In genomic region chr12:62133440-62133839, GRCh38 we compare ENCODE assay signal across 25 cellular contexts.
DNase-seq lines count a peak whose midpoint lies in the region; ATAC-seq, FAIRE-seq and TF ChIP-seq lines count a peak whose summit lies in the region.
"Had no signal": no experiment of that assay in that cellular context is flagged by ENCODE, and none has a peak within 500 bp of the region (broad histone marks: within the 10 kb centered on the region; RNA-seq: fewer than 3 reads in every experiment).

No MANE protein-coding gene starts in this region.

- no peaks in the 10 kb centered on the region for H4K20me1 ChIP-seq in K562 (replicated peaks; ENCODE audit: control insufficient read depth, insufficient read depth, low read length)
- H4K20me1 ChIP-seq: BLaER1 had no signal

- H3K4me3 ChIP-seq in LNCaP clone FGC (ENCODE audit: low read depth, low read length): no peak overlapping the region
- H3K4me3 ChIP-seq in K562: no peak overlapping the region
- no peak overlapping the region for H3K4me3 ChIP-seq in pancreas
- H3K4me3 ChIP-seq: BLaER1 had no signal

- H3K4me1 ChIP-seq in K562 (replicated peaks in 1 of 2; ENCODE audit: control insufficient read depth in 2 of 2, insufficient read depth in 2 of 2, low read length in 2 of 2) (peaks cover 0 to 9% of the 10 kb centered on the region in 2 experiments; a peak in 2 of 5 replicates), pancreas (no peaks in the 10 kb centered on the region)
- H3K4me1 ChIP-seq: BE2C, Caco-2 had no signal

- H3K4me2 ChIP-seq in K562 (ENCODE audit: insufficient read depth, low read length): peak overlapping the region; percentile 10; the same call in 1 of the 2 replicates
- H3K4me2 ChIP-seq: BLaER1 had no signal

- H3K4me3 Mint-ChIP-seq in T-helper 17 cell: no peak overlapping the region
- H3K4me3 Mint-ChIP-seq: CD14-positive monocyte; CD4-positive, alpha-beta memory T cell; CD4-positive, CD25-positive, alpha-beta regulatory T cell; CD8-positive, alpha-beta memory T cell had no signal

- no peak; a peak in 1 of 4 replicates for TF ChIP-seq RAD21 in K562 (CRISPR knock-in tag; conservative IDR thresholded peaks at IDR 0.05 in 1 of 2, IDR thresholded peaks at IDR 0.05 in 1 of 2)

- H3K79me2 ChIP-seq in K562 (ENCODE audit: control insufficient read depth, insufficient read depth, low read length): no peaks in the 10 kb centered on the region

- peak overlapping the region; percentile 27 for H2AFZ ChIP-seq in K562 (ENCODE audit: low read depth, low read length)

- in situ Hi-C loops in K562 (cut with MboI): no loop called here

- H3K36me3 ChIP-seq in K562 (ENCODE audit: control insufficient read depth, insufficient read depth, low read length) (no peaks in the 10 kb centered on the region), pancreas (no peaks in the 10 kb centered on the region)
- H3K36me3 ChIP-seq: BE2C, BLaER1 had no signal

- intact Hi-C loops in K562 (cut with micrococcal nuclease): no loop called here
- intact Hi-C loops in pancreas (cut with DNase I): no loop called here

- POLR2A ChIA-PET in K562 (lab: Yijun Ruan, JAX): no interaction called here

- H3K27ac ChIP-seq in K562 (ENCODE audit: extremely low read depth, low read depth, low read length) (no peak overlapping the region), pancreas (no peak overlapping the region)
- H3K27ac ChIP-seq: BLaER1 had no signal

- H3K9me1 ChIP-seq in K562 (ENCODE audit: control insufficient read depth, insufficient read depth, low read length): no peaks in the 10 kb centered on the region

- H3K27ac Mint-ChIP-seq in T-helper 17 cell: no peak overlapping the region
- H3K27ac Mint-ChIP-seq: CD4-positive, alpha-beta memory T cell; CD4-positive, CD25-positive, alpha-beta regulatory T cell; CD8-positive, alpha-beta memory T cell had no signal

- DNase-seq in LNCaP clone FGC (ENCODE audit: low read depth): peak; percentile 71
- peak; percentile 47 for DNase-seq in OCI-M1 (lab: John Stamatoyannopoulos, UW)
- DNase-seq in K562 (ENCODE audit: extremely low read depth in 1 of 4, low spot score in 3 of 4): peak in 1 of 4 experiments; percentile 9
- no peak for DNase-seq in pancreas
- no peak for DNase-seq in COLO668 (lab: John Stamatoyannopoulos, UW; ENCODE audit: unreplicated experiment)
- DNase-seq in T-helper 17 cell: no peak
- no peak for DNase-seq in activated CD8-positive, alpha-beta memory T cell treated with anti-CD3 and anti-CD28 coated beads, Interleukin-2, amount 50 U/mL, for 4 hours
- DNase-seq: 8988T; ACHN; BE2C; C1 segment of cervical spinal cord; Caco-2; Calu3; CD4-positive, alpha-beta memory T cell; CD4-positive, CD25-positive, alpha-beta regulatory T cell; CD8-positive, alpha-beta memory T cell; DMS79 treated with DMSO at 0.1 percent for 48 hours; GF-D8 had no signal

- H3K36me3 Mint-ChIP-seq in T-helper 17 cell (ENCODE audit: low read depth): peaks cover 3% of the 10 kb centered on the region
- H3K36me3 Mint-ChIP-seq: CD14-positive monocyte; CD4-positive, alpha-beta memory T cell; CD4-positive, CD25-positive, alpha-beta regulatory T cell; CD8-positive, alpha-beta memory T cell had no signal

- H3K27me3 ChIP-seq in K562 (ENCODE audit: control insufficient read depth in 2 of 2, insufficient read depth in 2 of 2, low read length in 2 of 2) (no peaks in the 10 kb centered on the region), pancreas (no peaks in the 10 kb centered on the region)
- H3K27me3 ChIP-seq: BLaER1 had no signal

- 0% methylated on average over 2 of the region's 2 CpGs for WGBS in K562 (ENCODE audit: insufficient coverage, low coverage, missing lambda C conversion rate)
- 34 to 46% methylated on average over 2 of the region's 2 CpGs for WGBS in pancreas, 2 donors

- TF ChIP-seq EP300 in K562 (IDR thresholded peaks at IDR 0.05; ENCODE audit: low read length): peak; percentile 56

- no peak for TF ChIP-seq CTCF in LNCaP clone FGC (IDR thresholded peaks at IDR 0.05; ENCODE audit: control insufficient read depth, extremely low read depth, insufficient read depth)
- TF ChIP-seq CTCF in K562 (IDR thresholded peaks at IDR 0.05 in 2 of 3, conservative IDR thresholded peaks at IDR 0.05 in 1 of 3; ENCODE audit: insufficient read depth in 2 of 3, low read depth in 1 of 3, low read length in 3 of 3): no peak
- TF ChIP-seq CTCF in pancreas (IDR thresholded peaks at IDR 0.05): no peak

- no TSS peak for BruUV-seq in K562 (replicated peaks; lab: Mats Ljungman, UMichigan)

- FAIRE-seq in K562 (lab: Jason Lieb, UNC) (no peak), pancreas (lab: Jason Lieb, UNC) (no peak)
- FAIRE-seq: A204.1, D721Med, G401.6, GM12892, GM18507 had no signal

- ATAC-seq in K562 (no peak; the same call in 2 of the 3 replicates), pancreas (peak; percentile 58 to 78 (median 67)), T-helper 17 cell (no peak)

- no peaks in the 10 kb centered on the region for H3K9me3 ChIP-seq in K562 (replicated peaks; ENCODE audit: control insufficient read depth, insufficient read depth, low read depth, low read length)
- H3K9me3 ChIP-seq in pancreas: no peaks in the 10 kb centered on the region
- no peaks in the 10 kb centered on the region for H3K9me3 ChIP-seq in T-helper 17 cell (ENCODE audit: control insufficient read depth, low read length, poor library complexity, severe bottlenecking)
- H3K9me3 ChIP-seq: BE2C, BLaER1, Caco-2 had no signal

- CTCF ChIA-PET in K562 (lab: Yijun Ruan, JAX; ENCODE audit: low intra/inter-chr PET ratio): interaction anchor here (0.6 kb wide), 1 partner anchor 18 kb away, joined by 3 read pairs; no protein-coding TSS in a partner anchor

- peaks cover 30% of the 10 kb centered on the region for H3K27me3 Mint-ChIP-seq in T-helper 17 cell
- H3K27me3 Mint-ChIP-seq: CD4-positive, alpha-beta memory T cell had no signal

- no peak overlapping the region for H3K9ac ChIP-seq in K562 (ENCODE audit: insufficient read depth in 1 of 2, low read depth in 2 of 2, low read length in 2 of 2)
- H3K9ac ChIP-seq: BLaER1 had no signal

- TF ChIP-seq POLR2A in K562 (conservative IDR thresholded peaks at IDR 0.05): no peak

- no peaks in the 10 kb centered on the region for H3K4me1 Mint-ChIP-seq in T-helper 17 cell
- H3K4me1 Mint-ChIP-seq: CD8-positive, alpha-beta memory T cell had no signal

TF ChIP-seq in K562, 482 proteins besides CTCF, POLR2A, EP300 and RAD21:
- TF ChIP-seq HNRNPLL (IDR thresholded peaks at IDR 0.05; ENCODE audit: low read depth, low read length, poor library complexity, severe bottlenecking): peak; percentile 84
- TF ChIP-seq ARID1B (IDR thresholded peaks at IDR 0.05): peak; percentile 54; the same call in 1 of the 2 replicates
- TF ChIP-seq CXXC5 (CRISPR knock-in tag; IDR thresholded peaks at IDR 0.05): peak; percentile 24; the same call in 1 of the 2 replicates
- peak; percentile 78 for TF ChIP-seq SOX6 (IDR thresholded peaks at IDR 0.05)
- peak; percentile 41; the same call in 1 of the 2 replicates for TF ChIP-seq SMARCA4 (IDR thresholded peaks at IDR 0.05)
- TF ChIP-seq SMAD3 (CRISPR knock-in tag; conservative IDR thresholded peaks at IDR 0.05): 0 out of 2 replicates have a peak, but pooled peaks have one; percentile 16
- TF ChIP-seq C11orf30 (IDR thresholded peaks at IDR 0.05; ENCODE audit: low read depth): peak; percentile 74
- TF ChIP-seq TRIM24 (IDR thresholded peaks at IDR 0.05): peak in 1 of 2 experiments; percentile 13; a peak in 1 of 4 replicates
- TF ChIP-seq BACH1 (tag; IDR thresholded peaks at IDR 0.05): 0 out of 2 replicates have a peak, but pooled peaks have one; percentile 38
- TF ChIP-seq HNRNPK (IDR thresholded peaks at IDR 0.05; ENCODE audit: low read depth, low read length, poor library complexity, severe bottlenecking): no peak
- peak in 1 of 2 experiments; percentile 14; a peak in 1 of 4 replicates for TF ChIP-seq TEAD1 (CRISPR knock-in tag; IDR thresholded peaks at IDR 0.05)
- TF ChIP-seq MAFG (tag; conservative IDR thresholded peaks at IDR 0.05): peak; percentile 81
- TF ChIP-seq ZNF316 (IDR thresholded peaks at IDR 0.05): peak; percentile 10; the same call in 1 of the 2 replicates
- TF ChIP-seq NFE2 (IDR thresholded peaks at IDR 0.05; ENCODE audit: low read depth): peak; percentile 81
- TF ChIP-seq MAFK (IDR thresholded peaks at IDR 0.05; ENCODE audit: low read length): peak; percentile 55; the same call in 1 of the 2 replicates
- 0 out of 4 replicates have a peak, but pooled peaks of 1 of the 2 experiments have one; percentile 19 for TF ChIP-seq ZNF639 (CRISPR knock-in tag; conservative IDR thresholded peaks at IDR 0.05 in 1 of 2, IDR thresholded peaks at IDR 0.05 in 1 of 2)
- no peak for TF ChIP-seq RFX1 (IDR thresholded peaks at IDR 0.05)
- TF ChIP-seq CEBPG (CRISPR knock-in tag; IDR thresholded peaks at IDR 0.05): no peak
- TF ChIP-seq CEBPG (tag; conservative IDR thresholded peaks at IDR 0.05 in 1 of 2, IDR thresholded peaks at IDR 0.05 in 1 of 2): no peak
- TF ChIP-seq FOXA3 (CRISPR knock-in tag; conservative IDR thresholded peaks at IDR 0.05 in 1 of 2, IDR thresholded peaks at IDR 0.05 in 1 of 2): peak in 1 of 2 experiments; percentile 44; a peak in 2 of 4 replicates
- TF ChIP-seq ATF1 (CRISPR knock-in tag; IDR thresholded peaks at IDR 0.05): no peak
- 0 out of 2 replicates have a peak, but pooled peaks have one; percentile 35 for TF ChIP-seq ATF1 (tag; IDR thresholded peaks at IDR 0.05)
- no peak for TF ChIP-seq TAF7 (tag; IDR thresholded peaks at IDR 0.05)
- TF ChIP-seq ATF7 (IDR thresholded peaks at IDR 0.05): peak; percentile 46; the same call in 1 of the 2 replicates
- peak; percentile 59; the same call in 1 of the 2 replicates for TF ChIP-seq MAFF (IDR thresholded peaks at IDR 0.05; ENCODE audit: low read length)
- no peak for TF ChIP-seq ZSCAN32 (CRISPR knock-in tag; IDR thresholded peaks at IDR 0.05)
- TF ChIP-seq FOSL1 (tag; conservative IDR thresholded peaks at IDR 0.05): peak; percentile 29; the same call in 1 of the 2 replicates

Comparison
In these comparisons a context has a peak if more than half of its experiments do, and no peak if none do; other contexts are left out.
1. DNase-seq: peak in LNCaP clone FGC (single experiment) and OCI-M1 (single experiment); none in pancreas (0 of 6), COLO668 (single experiment), T-helper 17 cell (0 of 3) and activated CD8-positive, alpha-beta memory T cell treated with anti-CD3 and anti-CD28 coated beads, Interleukin-2, amount 50 U/mL, for 4 hours (single experiment).
2. ATAC-seq: peak in pancreas (4 of 4); none in K562 (single experiment) and T-helper 17 cell (single experiment).